Comparison of ENCODE assay signal across 9 cellular contexts in genomic region chr14:99430491-99430890, GRCh38.
DNase-seq lines count a peak whose midpoint lies in the region; ATAC-seq and TF ChIP-seq lines count a peak whose summit lies in the region.
"Had no signal": no experiment of that assay in that cellular context is flagged by ENCODE, and none has a peak within 500 bp of the region (broad histone marks: within the 10 kb centered on the region; RNA-seq: fewer than 3 reads in every experiment).

No MANE protein-coding gene starts in this region.

- H3K4me2 ChIP-seq in SU-DHL-6 (ENCODE audit: low read depth, low read length, poor library complexity, severe bottlenecking): no peak overlapping the region
- H3K4me2 ChIP-seq: KMS-11 had no signal

- peak; percentile 55 for DNase-seq in D341Med (ENCODE audit: low spot score)
- peak; percentile 27 for DNase-seq in glomerular visceral epithelial cell (ENCODE audit: extremely low spot score)
- no peak for DNase-seq in NCI-H1092 (lab: John Stamatoyannopoulos, UW)
- DNase-seq in SKM-1 (lab: John Stamatoyannopoulos, UW; ENCODE audit: unreplicated experiment): no peak
- DNase-seq in HK-2 (ENCODE audit: unreplicated experiment): no peak

- no peaks in the 10 kb centered on the region for H3K79me2 ChIP-seq in SU-DHL-6 (ENCODE audit: insufficient read depth, low read length)

- no peaks in the 10 kb centered on the region for H3K36me3 ChIP-seq in SU-DHL-6 (ENCODE audit: low read length)

- H3F3A ChIP-seq in SU-DHL-6 (ENCODE audit: insufficient read depth): no peaks in the 10 kb centered on the region

- H4K20me1 ChIP-seq in SU-DHL-6 (ENCODE audit: low read depth, low read length): no peaks in the 10 kb centered on the region

- no peak overlapping the region for H2AFZ ChIP-seq in SU-DHL-6 (ENCODE audit: low read depth, low read length, severe bottlenecking)

- ATAC-seq in GM21529 (IDR thresholded peaks at IDR 0.05; ENCODE audit: unreplicated experiment) (peak; percentile 61), HG03565 (IDR thresholded peaks at IDR 0.05; ENCODE audit: unreplicated experiment) (no peak)

- no peak overlapping the region for H3K4me3 ChIP-seq in SU-DHL-6 (ENCODE audit: insufficient read depth, low read length, poor library complexity, severe bottlenecking)

- H3K9ac ChIP-seq in SU-DHL-6 (ENCODE audit: low read length): no peak overlapping the region
- H3K9ac ChIP-seq: KMS-11 had no signal

- no peak overlapping the region for H3K27ac ChIP-seq in SU-DHL-6 (ENCODE audit: low read depth, low read length)
- H3K27ac ChIP-seq: KMS-11 had no signal

- TF ChIP-seq CTCF in SU-DHL-6 (IDR thresholded peaks at IDR 0.05; ENCODE audit: insufficient read depth, low read length, poor library complexity, severe bottlenecking): peak; percentile 55

- no peaks in the 10 kb centered on the region for H3K9me3 ChIP-seq in SU-DHL-6 (ENCODE audit: insufficient read depth, low read length)

- no peaks in the 10 kb centered on the region for H3K9me2 ChIP-seq in SU-DHL-6 (replicated peaks; ENCODE audit: insufficient read depth, low read length)

- H3K27me3 ChIP-seq in SU-DHL-6 (ENCODE audit: low read length): no peaks in the 10 kb centered on the region

Comparison
In these comparisons a context has a peak if more than half of its experiments do, and no peak if none do; other contexts are left out.
1. DNase-seq: peak in D341Med (single experiment) and glomerular visceral epithelial cell (single experiment); none in NCI-H1092 (single experiment), SKM-1 (single experiment) and HK-2 (single experiment).